ENCODE assay signal across 13 cellular contexts in genomic region chr1:2595261-2595811, GRCh38. TPM values are rescaled to one million over a fixed set of nuclear protein-coding genes. Genes with fewer than 3 reads are reported as not detected.
"Had no signal": no experiment of that assay in that cellular context is flagged by ENCODE, and none has a peak within 500 bp of the region (broad histone marks: within the 10 kb centered on the region; RNA-seq: fewer than 3 reads in every experiment).

No MANE protein-coding gene starts in this region.

- H3K4me3 ChIP-seq: right atrium auricular region had no signal

- FAIRE-seq: islet of Langerhans had no signal

- H3K27ac ChIP-seq: right atrium auricular region had no signal

- ATAC-seq: activated CD8-positive, alpha-beta memory T cell treated with anti-CD3 and anti-CD28 coated beads, Interleukin-2, amount 10 ng/mL, durations not matched to agents 7 days and 5 days; esophagus mucosa; stimulated activated memory B cell treated with anti-CD40 and anti-IgM and Interleukin-4, amounts not matched to agents 10 μg/mL and 1 μg/mL and 100 μg/mL, for 72 hours; T-helper 17 cell had no signal

- H3K27me3 ChIP-seq: right atrium auricular region had no signal

- H3K36me3 ChIP-seq: right atrium auricular region had no signal

- DNase-seq: activated CD4-positive, alpha-beta T cell treated with anti-CD3 and anti-CD28 coated beads, Interleukin-2, amount 50 U/mL, for 1 hour; activated CD4-positive, CD25-positive, alpha-beta regulatory T cell; activated CD8-positive, alpha-beta memory T cell treated with anti-CD3 and anti-CD28 coated beads, Interleukin-2, amount 10 ng/mL, durations not matched to agents 7 days and 5 days; amniotic stem cell; glutamatergic neuron; SHP77; stimulated activated CD4-positive, alpha-beta T cell treated with anti-CD3 and anti-CD28 coated beads, Interleukin-1b, Interleukin-23, amount 100 ng/mL, for 48 hours; trophoblast cell had no signal

RNA-seq across cellular contexts. Expression of gene MMEL1, which starts 37.5 kb away (rescaled TPM):
- total RNA-seq: right atrium auricular region had no signal
